Comparison of ENCODE assay signal across 1 cellular context in the genomic region with DNA sequence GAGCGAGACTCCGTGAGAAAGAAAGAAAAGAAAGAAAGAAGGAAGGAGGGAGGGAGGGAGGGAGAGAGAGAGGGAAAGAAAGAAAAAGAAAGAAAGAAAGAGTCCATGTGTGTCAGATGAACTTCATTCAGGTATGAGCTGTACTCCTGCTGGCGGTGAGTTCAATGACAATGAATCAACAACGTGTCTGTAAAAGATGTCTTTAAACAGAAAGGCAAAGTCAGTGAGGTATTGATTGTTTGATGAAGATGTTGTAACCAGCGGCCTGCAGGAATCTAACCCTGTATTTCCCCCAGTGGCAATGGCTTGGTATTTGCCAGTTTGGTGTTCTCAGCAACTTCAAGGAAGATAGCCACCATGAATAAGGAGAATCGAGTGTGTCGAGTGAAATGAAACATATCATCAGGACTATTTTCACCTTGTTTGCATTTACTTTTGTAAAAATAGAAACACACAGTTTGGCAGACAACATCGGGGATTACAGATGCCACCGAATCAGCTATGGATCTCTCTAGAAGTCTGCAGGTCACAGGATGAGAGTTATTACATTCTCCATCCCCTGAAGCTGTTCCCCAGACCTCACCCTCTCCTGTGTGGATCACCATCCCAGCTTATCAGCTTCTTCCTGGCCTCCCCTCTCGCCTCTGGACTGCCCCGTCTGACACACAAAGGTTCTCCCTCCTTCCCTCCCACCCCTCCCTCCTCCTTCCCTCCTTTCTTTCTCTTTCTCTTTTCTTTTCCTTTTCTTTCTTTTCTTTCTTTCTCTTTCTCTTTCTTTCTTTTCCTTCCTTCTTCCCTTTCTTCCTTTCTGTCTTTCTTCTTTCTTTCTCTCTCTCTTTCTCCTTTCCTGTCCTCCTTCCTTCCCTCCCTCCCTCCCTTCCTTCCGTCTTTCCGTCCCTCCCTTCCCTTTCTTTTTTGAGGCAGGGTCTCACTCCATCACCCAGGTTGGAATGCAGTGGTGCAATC.
TF ChIP-seq lines count a peak whose summit lies in the region.

No MANE protein-coding gene starts in this region.

TF ChIP-seq in H1, 55 proteins besides CTCF, POLR2A, EP300 and RAD21:
- TF ChIP-seq POLR2AphosphoS5 (IDR thresholded peaks at IDR 0.05; ENCODE audit: low read depth, low read length) (no peak), EZH2 (IDR thresholded peaks at IDR 0.05; ENCODE audit: low read depth, low read length, severe bottlenecking) (no peak), NANOG (IDR thresholded peaks at IDR 0.05; ENCODE audit: insufficient read depth, low read depth, low read length, poor library complexity, severe bottlenecking) (no peak), BRCA1 (IDR thresholded peaks at IDR 0.05; ENCODE audit: low read depth, low read length) (no peak), TAF1 (IDR thresholded peaks at IDR 0.05; ENCODE audit: low read depth, low read length) (no peak), HDAC6 (IDR thresholded peaks at IDR 0.05; ENCODE audit: low read depth, low read length) (no peak), MAX (IDR thresholded peaks at IDR 0.05) (no peak), SIRT6 (IDR thresholded peaks at IDR 0.05; ENCODE audit: low read length) (no peak), HDAC2 (IDR thresholded peaks at IDR 0.05; ENCODE audit: borderline replicate concordance in 1 of 2, low read depth in 2 of 2, low read length in 2 of 2) (no peak), JUN (IDR thresholded peaks at IDR 0.05; ENCODE audit: low read depth, low read length) (no peak), RXRA (IDR thresholded peaks at IDR 0.05; ENCODE audit: insufficient read depth, low read depth, low read length) (no peak), SUZ12 (IDR thresholded peaks at IDR 0.05; ENCODE audit: low read length) (no peak), CHD1 (IDR thresholded peaks at IDR 0.05; ENCODE audit: low read depth, low read length) (no peak), KDM4A (IDR thresholded peaks at IDR 0.05; ENCODE audit: low read depth, low read length, severe bottlenecking) (no peak), BCL11A (IDR thresholded peaks at IDR 0.05; ENCODE audit: low read depth in 2 of 2, low read length in 2 of 2) (no peak), SP1 (IDR thresholded peaks at IDR 0.05; ENCODE audit: low read depth, low read length) (no peak), NRF1 (IDR thresholded peaks at IDR 0.05; ENCODE audit: low read depth, low read length) (no peak), CEBPB (IDR thresholded peaks at IDR 0.05; ENCODE audit: low read depth, low read length) (no peak), SAP30 (IDR thresholded peaks at IDR 0.05; ENCODE audit: insufficient read depth, insufficient replicate concordance, low read length) (no peak)
